3 cellular contexts compared by ENCODE assay signal in genomic region chr17:9640388-9640787, GRCh38. TPM values are rescaled to one million over a fixed set of nuclear protein-coding genes. Genes with fewer than 3 reads are reported as not detected.
"Had no signal": no experiment of that assay in that cellular context is flagged by ENCODE, and none has a peak within 500 bp of the region (broad histone marks: within the 10 kb centered on the region; RNA-seq: fewer than 3 reads in every experiment).

No MANE protein-coding gene starts in this region.

RNA-seq across cellular contexts. Expression of gene USP43, which starts 4.9 kb away (rescaled TPM):
- total RNA-seq: endothelial cell of umbilical vein, fibroblast of villous mesenchyme, heart right ventricle had no signal
